Comparison of ENCODE assay signal across 19 cellular contexts in genomic region chr2:127054996-127055785, GRCh38.
"Had no signal": no experiment of that assay in that cellular context is flagged by ENCODE, and none has a peak within 500 bp of the region (broad histone marks: within the 10 kb centered on the region; RNA-seq: fewer than 3 reads in every experiment).

No MANE protein-coding gene starts in this region.

- H3K36me3 ChIP-seq: neural progenitor cell had no signal

- H3K4me3 ChIP-seq: heart left ventricle, neural progenitor cell had no signal

- H3K4me2 ChIP-seq: neural progenitor cell had no signal

- DNase-seq: activated CD4-positive, alpha-beta T cell treated with anti-CD3 and anti-CD28 coated beads, Interleukin-2, amount 50 U/mL, for 1 hour; activated naive CD4-positive, alpha-beta T cell; activated naive CD8-positive, alpha-beta T cell treated with anti-CD3 and anti-CD28 coated beads, Interleukin-2, amount 10 ng/mL, durations not matched to agents 7 days and 5 days; activated T-cell treated with anti-CD3 and anti-CD28 coated beads for 4 hours; foreskin melanocyte; immature natural killer cell; left colon; naive B cell; retina; small intestine; SW 1271; trophoblast cell had no signal

- H3K27me3 Mint-ChIP-seq: activated naive CD8-positive, alpha-beta T cell treated with anti-CD3 and anti-CD28 coated beads, Interleukin-2, amount 10 ng/mL, durations not matched to agents 7 days and 5 days; brain; naive B cell had no signal

- H3K36me3 Mint-ChIP-seq: neural progenitor cell had no signal

- H3K4me1 ChIP-seq: parathyroid adenoma had no signal

- H3K9ac ChIP-seq: neural progenitor cell, parathyroid adenoma had no signal

- H3K4me3 Mint-ChIP-seq: activated naive CD8-positive, alpha-beta T cell treated with anti-CD3 and anti-CD28 coated beads, Interleukin-2, amount 10 ng/mL, durations not matched to agents 7 days and 5 days; brain; dendritic cell treated with granulocyte-macrophage colony-stimulating factor and Interleukin-4, amounts not matched to agents 40 ng/mL and 50 ng/mL, for 4 days; immature natural killer cell; neural progenitor cell had no signal

- ATAC-seq: activated CD4-positive, CD25-positive, alpha-beta regulatory T cell treated with anti-CD3 and anti-CD28 coated beads, Interleukin-2, amount 50 U/mL, for 24 hours; heart left ventricle; left colon had no signal

- H3K9me3 Mint-ChIP-seq: activated naive CD8-positive, alpha-beta T cell treated with anti-CD3 and anti-CD28 coated beads, Interleukin-2, amount 10 ng/mL, durations not matched to agents 7 days and 5 days; brain; dendritic cell treated with granulocyte-macrophage colony-stimulating factor and Interleukin-4, amounts not matched to agents 40 ng/mL and 50 ng/mL, for 4 days; immature natural killer cell; naive B cell; neural progenitor cell had no signal

- H3K27ac Mint-ChIP-seq: activated naive CD8-positive, alpha-beta T cell treated with anti-CD3 and anti-CD28 coated beads, Interleukin-2, amount 10 ng/mL, durations not matched to agents 7 days and 5 days; dendritic cell treated with granulocyte-macrophage colony-stimulating factor and Interleukin-4, amounts not matched to agents 40 ng/mL and 50 ng/mL, for 4 days; immature natural killer cell; neural progenitor cell had no signal

- H3K27me3 ChIP-seq: heart left ventricle, neural progenitor cell had no signal

- H2AFZ ChIP-seq: neural progenitor cell, parathyroid adenoma had no signal

- H3K27ac ChIP-seq: epithelial cell of prostate, heart left ventricle, neural progenitor cell, parathyroid adenoma had no signal

- H3K9me3 ChIP-seq: heart left ventricle had no signal
